In the genomic region with DNA sequence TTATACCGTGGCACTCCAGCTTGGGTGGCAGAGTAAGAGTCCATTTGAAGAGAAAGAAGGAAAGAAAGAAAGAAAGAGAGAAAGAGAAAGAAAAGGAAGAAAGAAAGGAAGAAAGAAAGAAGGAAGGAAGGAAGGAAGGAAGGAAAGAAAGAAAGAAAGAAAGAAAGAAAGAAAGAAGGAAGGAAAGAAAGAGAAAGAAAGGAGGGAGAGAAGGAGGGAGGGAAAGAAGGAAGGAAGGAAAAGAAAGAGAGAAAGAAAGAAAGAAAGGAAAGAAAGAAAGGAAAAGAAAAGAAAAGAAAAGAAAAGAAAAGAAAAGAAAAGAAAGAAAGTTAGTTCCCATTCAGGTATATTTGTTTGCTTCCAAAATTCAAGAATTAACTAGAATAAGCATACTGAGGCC, we compare ENCODE assay signal across 1 cellular context. TPM values are rescaled to one million over a fixed set of nuclear protein-coding genes. Genes with fewer than 3 reads are reported as not detected.
"Had no signal": no experiment of that assay in that cellular context is flagged by ENCODE, and none has a peak within 500 bp of the region (broad histone marks: within the 10 kb centered on the region; RNA-seq: fewer than 3 reads in every experiment).

No MANE protein-coding gene starts in this region.

RNA-seq across cellular contexts. Expression of a gene that starts 24.5 kb away (rescaled TPM):
- total RNA-seq: HFFc6 had no signal
